10 cellular contexts compared by ENCODE assay signal in the genomic region with DNA sequence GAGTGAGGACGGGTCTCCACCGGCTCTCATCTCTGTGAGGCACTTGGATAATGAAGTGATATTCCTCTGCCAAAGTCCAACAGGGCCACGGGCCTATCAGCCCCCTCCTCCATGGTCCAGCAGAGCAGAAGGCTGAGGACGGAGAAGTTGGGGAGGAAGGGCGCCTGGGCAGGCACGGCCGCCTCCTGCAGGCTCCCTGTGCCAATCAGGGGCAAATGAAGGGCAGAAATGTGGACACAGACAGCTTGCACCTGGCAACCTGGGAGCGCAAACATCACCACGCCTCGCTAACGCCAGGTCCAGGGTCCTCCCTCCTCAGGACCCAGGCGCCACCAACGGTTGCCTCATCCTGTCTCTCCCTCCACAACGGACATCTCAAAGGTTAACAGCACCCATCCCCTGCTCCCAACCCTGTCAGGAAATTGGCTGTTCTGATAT. TPM values are rescaled to one million over a fixed set of nuclear protein-coding genes. Genes with fewer than 3 reads are reported as not detected.
DNase-seq lines count a peak whose midpoint lies in the region; ATAC-seq and TF ChIP-seq lines count a peak whose summit lies in the region.
"Had no signal": no experiment of that assay in that cellular context is flagged by ENCODE, and none has a peak within 500 bp of the region (broad histone marks: within the 10 kb centered on the region; RNA-seq: fewer than 3 reads in every experiment).

No MANE protein-coding gene starts in this region.

- H3F3A ChIP-seq in GM23338 (replicated peaks; ENCODE audit: low read depth) = peaks cover 7% of the 10 kb centered on the region; the same call in 1 of the 2 replicates

- no TSS peak for BruUV-seq in A673 (replicated peaks; lab: Mats Ljungman, UMichigan)

- H3K27me3 ChIP-seq in A673 (replicated peaks; ENCODE audit: insufficient read depth, low read depth, low read length, poor library complexity) (no peaks in the 10 kb centered on the region), GM23338 (ENCODE audit: insufficient read depth) (no peaks in the 10 kb centered on the region)

- H3K27ac Mint-ChIP-seq in GM23338 = no peak overlapping the region
- peak overlapping the region; percentile 88 for H3K27ac Mint-ChIP-seq in activated T-helper 17 cell treated with anti-CD3 and anti-CD28 coated beads, Interleukin-2, amount 50 U/mL, for 72 hours

- H3K27me3 Mint-ChIP-seq in GM23338 (ENCODE audit: insufficient read depth, low read depth, poor library complexity) = peaks cover 28% of the 10 kb centered on the region
- no peaks in the 10 kb centered on the region for H3K27me3 Mint-ChIP-seq in activated T-helper 17 cell treated with anti-CD3 and anti-CD28 coated beads, Interleukin-2, amount 50 U/mL, for 72 hours

- H3K36me3 Mint-ChIP-seq in GM23338 (ENCODE audit: low read depth) = peaks cover 22% of the 10 kb centered on the region
- peaks cover 57% of the 10 kb centered on the region for H3K36me3 Mint-ChIP-seq in activated T-helper 17 cell treated with anti-CD3 and anti-CD28 coated beads, Interleukin-2, amount 50 U/mL, for 72 hours (ENCODE audit: low read depth)

- H3K36me3 ChIP-seq in A673 (ENCODE audit: insufficient read depth, low read length, poor library complexity, severe bottlenecking) (peaks cover under 1% of the 10 kb centered on the region), GM23338 (ENCODE audit: insufficient read depth) (no peaks in the 10 kb centered on the region), mucosa of descending colon (ENCODE audit: low read depth) (no peaks in the 10 kb centered on the region)

- H3K4me2 ChIP-seq in GM23338 = no peak overlapping the region

- H4K20me1 ChIP-seq in GM23338 (replicated peaks; ENCODE audit: insufficient read depth) = peaks cover 40% of the 10 kb centered on the region

- intact Hi-C loops in A673 (cut with micrococcal nuclease; ENCODE audit: unreplicated experiment) (no loop called here), mucosa of descending colon (cut with DNase I, micrococcal nuclease) (loop anchor here in 1 of 2 donors (10.0 kb wide), 1 partner anchor 142 kb away; no protein-coding TSS in a partner anchor)

- no peak overlapping the region for H3K4me3 Mint-ChIP-seq in GM23338
- peak overlapping the region; percentile 90 for H3K4me3 Mint-ChIP-seq in activated T-helper 17 cell treated with anti-CD3 and anti-CD28 coated beads, Interleukin-2, amount 50 U/mL, for 72 hours

- TF ChIP-seq CTCF in A673 (conservative IDR thresholded peaks at IDR 0.05; ENCODE audit: low read depth, low read length) = no peak
- no peak for TF ChIP-seq CTCF in GM23338 (conservative IDR thresholded peaks at IDR 0.05; ENCODE audit: low read depth in 2 of 2)
- TF ChIP-seq CTCF in mucosa of descending colon (IDR thresholded peaks at IDR 0.05) = no peak

- H3K4me3 ChIP-seq in A673 (ENCODE audit: low read depth, low read length, poor library complexity, severe bottlenecking) (no peak overlapping the region), GM23338 (no peak overlapping the region), mucosa of descending colon (no peak overlapping the region)

- no peak overlapping the region for H2AFZ ChIP-seq in GM23338

- ATAC-seq in GM23338 (no peak), mucosa of descending colon (peak; percentile 62), GM18873 (IDR thresholded peaks at IDR 0.05; ENCODE audit: low FRiP score, unreplicated experiment) (no peak), GM21390 (IDR thresholded peaks at IDR 0.05; ENCODE audit: unreplicated experiment) (no peak)
- no peak for ATAC-seq in activated T-helper 17 cell treated with anti-CD3 and anti-CD28 coated beads, Interleukin-2, amount 50 U/mL, for 72 hours (replicated peaks)

- H3K9me2 ChIP-seq in GM23338 (ENCODE audit: insufficient read depth) = no peaks in the 10 kb centered on the region

- peaks cover 87% of the 10 kb centered on the region for H3K4me1 Mint-ChIP-seq in GM23338
- H3K4me1 Mint-ChIP-seq in activated T-helper 17 cell treated with anti-CD3 and anti-CD28 coated beads, Interleukin-2, amount 50 U/mL, for 72 hours = peaks cover 67% of the 10 kb centered on the region

- H3K9me3 Mint-ChIP-seq in GM23338 = 0 out of 3 replicates have a peak, but pooled peaks cover 3% of the 10 kb centered on the region
- no peaks in the 10 kb centered on the region for H3K9me3 Mint-ChIP-seq in activated T-helper 17 cell treated with anti-CD3 and anti-CD28 coated beads, Interleukin-2, amount 50 U/mL, for 72 hours

- CTCF ChIA-PET in A673 (lab: Charles Lee) = no interaction called here

- H3K27ac ChIP-seq in A673 (ENCODE audit: low read depth, low read length, poor library complexity, severe bottlenecking) (peak overlapping the region; percentile 88), GM23338 (ENCODE audit: low read depth) (0 out of 2 replicates have a peak overlapping the region, but pooled peaks have one; percentile 19)

- POLR2A ChIA-PET in A673 (lab: Charles Lee; ENCODE audit: low non-redundant PET) = interaction anchor here (0.6 kb wide), 1 partner anchor 124 kb away, joined by 3 read pairs; no protein-coding TSS in a partner anchor

- H3K4me1 ChIP-seq in A673 (ENCODE audit: insufficient read depth, low read length, poor library complexity, severe bottlenecking) = peaks cover 89% of the 10 kb centered on the region
- H3K4me1 ChIP-seq in GM23338 (ENCODE audit: insufficient read depth) = peaks cover 81% of the 10 kb centered on the region
- peaks cover 91% of the 10 kb centered on the region for H3K4me1 ChIP-seq in mucosa of descending colon (ENCODE audit: low read depth)

- DNase-seq in A673 (ENCODE audit: low spot score) (no peak), GM23338 (ENCODE audit: low spot score) (no peak), mucosa of descending colon (peak; percentile 77 to 89 (median 82)), AG08396 (ENCODE audit: low spot score) (no peak)
- no peak for DNase-seq in activated CD4-positive, alpha-beta T cell treated with anti-CD3 and anti-CD28 coated beads for 4 hours
- DNase-seq: anterior cingulate cortex, NCI-H82 had no signal

- no peaks in the 10 kb centered on the region for H3K9me3 ChIP-seq in A673 (ENCODE audit: low read depth, low read length, poor library complexity, severe bottlenecking)
- H3K9me3 ChIP-seq in mucosa of descending colon = no peaks in the 10 kb centered on the region

- peaks cover 96% of the 10 kb centered on the region for H3K79me2 ChIP-seq in GM23338 (replicated peaks; ENCODE audit: insufficient read depth)

TF ChIP-seq in GM23338, 12 proteins besides CTCF, POLR2A, EP300 and RAD21 (continues in another document):
- TF ChIP-seq, protein P1, sequence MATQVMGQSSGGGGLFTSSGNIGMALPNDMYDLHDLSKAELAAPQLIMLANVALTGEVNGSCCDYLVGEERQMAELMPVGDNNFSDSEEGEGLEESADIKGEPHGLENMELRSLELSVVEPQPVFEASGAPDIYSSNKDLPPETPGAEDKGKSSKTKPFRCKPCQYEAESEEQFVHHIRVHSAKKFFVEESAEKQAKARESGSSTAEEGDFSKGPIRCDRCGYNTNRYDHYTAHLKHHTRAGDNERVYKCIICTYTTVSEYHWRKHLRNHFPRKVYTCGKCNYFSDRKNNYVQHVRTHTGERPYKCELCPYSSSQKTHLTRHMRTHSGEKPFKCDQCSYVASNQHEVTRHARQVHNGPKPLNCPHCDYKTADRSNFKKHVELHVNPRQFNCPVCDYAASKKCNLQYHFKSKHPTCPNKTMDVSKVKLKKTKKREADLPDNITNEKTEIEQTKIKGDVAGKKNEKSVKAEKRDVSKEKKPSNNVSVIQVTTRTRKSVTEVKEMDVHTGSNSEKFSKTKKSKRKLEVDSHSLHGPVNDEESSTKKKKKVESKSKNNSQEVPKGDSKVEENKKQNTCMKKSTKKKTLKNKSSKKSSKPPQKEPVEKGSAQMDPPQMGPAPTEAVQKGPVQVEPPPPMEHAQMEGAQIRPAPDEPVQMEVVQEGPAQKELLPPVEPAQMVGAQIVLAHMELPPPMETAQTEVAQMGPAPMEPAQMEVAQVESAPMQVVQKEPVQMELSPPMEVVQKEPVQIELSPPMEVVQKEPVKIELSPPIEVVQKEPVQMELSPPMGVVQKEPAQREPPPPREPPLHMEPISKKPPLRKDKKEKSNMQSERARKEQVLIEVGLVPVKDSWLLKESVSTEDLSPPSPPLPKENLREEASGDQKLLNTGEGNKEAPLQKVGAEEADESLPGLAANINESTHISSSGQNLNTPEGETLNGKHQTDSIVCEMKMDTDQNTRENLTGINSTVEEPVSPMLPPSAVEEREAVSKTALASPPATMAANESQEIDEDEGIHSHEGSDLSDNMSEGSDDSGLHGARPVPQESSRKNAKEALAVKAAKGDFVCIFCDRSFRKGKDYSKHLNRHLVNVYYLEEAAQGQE (IDR thresholded peaks at IDR 0.05; ENCODE audit: unreplicated experiment) = no peak
- TF ChIP-seq ZNF114 (CRISPR knock-in tag; IDR thresholded peaks at IDR 0.05) = no peak
- TF ChIP-seq EZH2phosphoT487 (IDR thresholded peaks at IDR 0.05; ENCODE audit: unreplicated experiment) = no peak
- no peak for TF ChIP-seq JUNB (IDR thresholded peaks at IDR 0.05; ENCODE audit: unreplicated experiment)
- no peak for TF ChIP-seq CREB1 (CRISPR knock-in tag; IDR thresholded peaks at IDR 0.05; ENCODE audit: low read depth)

RNA-seq across cellular contexts. Expression of a gene that starts 24.3 kb away (rescaled TPM):
- 11.4 and 12.0 TPM in 2 replicates for total RNA-seq in A673 (2021)
- total RNA-seq in GM23338 (2014; rRNA removed; shearing (Covaris generic)) = 28.8 and 29.8 TPM in 2 replicates
- 11.8 and 12.0 TPM in 2 replicates for polyA plus RNA-seq in GM23338 (2016; fragmentation: Nextera tagmentation; extraction: Ambion mirVana)
- 10 to 100 TPM; 23.4 to 40.7 TPM for total RNA-seq in activated T-helper 17 cell treated with anti-CD3 and anti-CD28 coated beads, Interleukin-2, amount 50 U/mL, for 72 hours
- total RNA-seq in mucosa of descending colon = 10 to 100 TPM; 22.3 to 67.4 (median 33.1) TPM

Comparison
In these comparisons a context has a peak if more than half of its experiments do, and no peak if none do; other contexts are left out.
1. DNase-seq: peak in mucosa of descending colon (3 of 3); none in A673 (single experiment), GM23338 (single experiment), AG08396 (single experiment) and activated CD4-positive, alpha-beta T cell treated with anti-CD3 and anti-CD28 coated beads for 4 hours (0 of 2).